In the genomic region with DNA sequence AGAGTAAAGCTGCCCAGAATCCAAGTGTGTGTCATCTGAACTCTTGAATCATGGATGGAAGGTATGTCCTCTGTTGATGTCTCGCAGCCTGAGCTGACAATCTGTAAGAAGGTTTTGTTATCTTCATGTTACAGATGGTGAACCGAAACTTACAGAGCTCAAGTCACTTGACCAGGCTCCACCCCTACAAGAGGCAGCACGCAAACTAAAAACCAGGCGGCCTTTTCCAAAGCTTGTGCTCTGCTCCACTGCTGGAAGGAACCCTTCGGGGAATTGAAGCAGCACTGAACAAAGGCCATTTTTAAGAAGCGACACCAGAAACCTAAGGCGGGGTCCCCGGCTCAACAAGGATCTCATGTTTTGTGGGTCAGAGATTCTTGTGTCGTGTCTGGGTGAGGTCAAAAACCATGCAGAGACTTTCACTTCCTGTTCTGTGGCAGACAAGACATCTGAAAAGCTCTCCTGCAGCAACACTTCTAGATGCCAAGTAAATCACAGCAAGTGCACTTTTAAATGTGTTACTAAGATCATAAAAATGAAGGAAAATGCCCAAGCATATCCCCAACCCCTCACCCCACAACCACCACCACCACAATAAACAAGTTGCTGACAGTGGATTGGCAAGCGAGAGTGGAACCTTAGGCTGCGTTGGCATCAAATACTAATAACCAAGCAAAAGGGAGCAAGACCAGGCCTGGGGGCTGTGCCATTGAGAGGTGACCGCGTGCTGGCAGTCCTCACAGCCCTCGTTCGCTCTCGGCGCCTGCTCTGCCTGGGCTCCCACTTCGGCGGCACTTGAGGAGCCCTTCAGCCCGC, we compare ENCODE assay signal across 8 cellular contexts. TPM values are rescaled to one million over a fixed set of nuclear protein-coding genes. Genes with fewer than 3 reads are reported as not detected.
DNase-seq lines count a peak whose midpoint lies in the region; ATAC-seq and TF ChIP-seq lines count a peak whose summit lies in the region.

No MANE protein-coding gene starts in this region.

- H3K36me3 Mint-ChIP-seq in T-helper 2 cell treated with Interferon-gamma antibody and Interleukin-4, amounts not matched to agents 5 μg/mL and 100 μg/mL, for 36 hours (ENCODE audit: low read depth), result peaks cover 8% of the 10 kb centered on the region

- intact Hi-C loops in vagina (cut with DNase I), result no loop called here

- no peak for TF ChIP-seq CTCF in vagina (IDR thresholded peaks at IDR 0.05)

- H3K9me3 Mint-ChIP-seq in T-helper 2 cell treated with Interferon-gamma antibody and Interleukin-4, amounts not matched to agents 5 μg/mL and 100 μg/mL, for 36 hours, result no peaks in the 10 kb centered on the region

- no peak overlapping the region for H3K27ac ChIP-seq in vagina

- no peaks in the 10 kb centered on the region for H3K9me3 ChIP-seq in vagina

- no peaks in the 10 kb centered on the region for H3K36me3 ChIP-seq in vagina

- H3K4me1 ChIP-seq in vagina, result peaks cover 29% of the 10 kb centered on the region

- no peak for TF ChIP-seq POLR2A in vagina (IDR thresholded peaks at IDR 0.05)

- H3K4me1 Mint-ChIP-seq in T-helper 2 cell treated with Interferon-gamma antibody and Interleukin-4, amounts not matched to agents 5 μg/mL and 100 μg/mL, for 36 hours (ENCODE audit: low read depth), result peaks cover 45% of the 10 kb centered on the region

- peak overlapping the region; percentile 74 for H3K4me3 Mint-ChIP-seq in T-helper 2 cell treated with Interferon-gamma antibody and Interleukin-4, amounts not matched to agents 5 μg/mL and 100 μg/mL, for 36 hours

- no peaks in the 10 kb centered on the region for H3K27me3 ChIP-seq in vagina

- H3K27ac Mint-ChIP-seq in T-helper 2 cell treated with Interferon-gamma antibody and Interleukin-4, amounts not matched to agents 5 μg/mL and 100 μg/mL, for 36 hours, result peak overlapping the region; percentile 87

- H3K4me3 ChIP-seq in vagina, result no peak overlapping the region

- peak; percentile 61 for ATAC-seq in HG03060 (IDR thresholded peaks at IDR 0.05; ENCODE audit: low read depth, unreplicated experiment)

- DNase-seq in activated gamma-delta T cell treated with Interleukin-2 at 50 U/mL for 16 hours (peak; percentile 38), activated gamma-delta T cell (lab: John Stamatoyannopoulos, UW) (no peak), globus pallidus (ENCODE audit: low spot score) (peak; percentile 45), vagina (ENCODE audit: extremely low spot score in 2 of 2) (no peak), NCI-H187 treated with DMSO at 0.1 percent for 48 hours (lab: John Stamatoyannopoulos, UW) (no peak), mucosa of gallbladder (ENCODE audit: low spot score) (no peak)
- peak; percentile 50 for DNase-seq in T-helper 2 cell treated with Interferon-gamma antibody and Interleukin-4, amounts not matched to agents 5 μg/mL and 100 μg/mL, for 36 hours (ENCODE audit: low spot score)

- peaks cover 6% of the 10 kb centered on the region for H3K27me3 Mint-ChIP-seq in T-helper 2 cell treated with Interferon-gamma antibody and Interleukin-4, amounts not matched to agents 5 μg/mL and 100 μg/mL, for 36 hours (ENCODE audit: low read depth)

RNA-seq across cellular contexts. Expression of a gene that starts 27.3 kb away (rescaled TPM):
- total RNA-seq in vagina, result 11.8 TPM
- total RNA-seq in mucosa of gallbladder, result 35.0 TPM

RNA-seq across cellular contexts. Expression of a gene that starts 41.3 kb away (rescaled TPM):
- 27.0 TPM for total RNA-seq in vagina
- 26.3 TPM for total RNA-seq in mucosa of gallbladder

RNA-seq across cellular contexts. Expression of a gene that starts 55.7 kb away (rescaled TPM):
- total RNA-seq in vagina (93.8 TPM), mucosa of gallbladder (141 TPM)

Comparison
In these comparisons a context has a peak if more than half of its experiments do, and no peak if none do; other contexts are left out.
1. DNase-seq: peak in activated gamma-delta T cell treated with Interleukin-2 at 50 U/mL for 16 hours (single experiment), T-helper 2 cell treated with Interferon-gamma antibody and Interleukin-4, amounts not matched to agents 5 μg/mL and 100 μg/mL, for 36 hours (single experiment) and globus pallidus (single experiment); none in activated gamma-delta T cell (single experiment), vagina (0 of 2), NCI-H187 treated with DMSO at 0.1 percent for 48 hours (single experiment) and mucosa of gallbladder (single experiment).